ENCODE assay signal across 14 cellular contexts in the genomic region with DNA sequence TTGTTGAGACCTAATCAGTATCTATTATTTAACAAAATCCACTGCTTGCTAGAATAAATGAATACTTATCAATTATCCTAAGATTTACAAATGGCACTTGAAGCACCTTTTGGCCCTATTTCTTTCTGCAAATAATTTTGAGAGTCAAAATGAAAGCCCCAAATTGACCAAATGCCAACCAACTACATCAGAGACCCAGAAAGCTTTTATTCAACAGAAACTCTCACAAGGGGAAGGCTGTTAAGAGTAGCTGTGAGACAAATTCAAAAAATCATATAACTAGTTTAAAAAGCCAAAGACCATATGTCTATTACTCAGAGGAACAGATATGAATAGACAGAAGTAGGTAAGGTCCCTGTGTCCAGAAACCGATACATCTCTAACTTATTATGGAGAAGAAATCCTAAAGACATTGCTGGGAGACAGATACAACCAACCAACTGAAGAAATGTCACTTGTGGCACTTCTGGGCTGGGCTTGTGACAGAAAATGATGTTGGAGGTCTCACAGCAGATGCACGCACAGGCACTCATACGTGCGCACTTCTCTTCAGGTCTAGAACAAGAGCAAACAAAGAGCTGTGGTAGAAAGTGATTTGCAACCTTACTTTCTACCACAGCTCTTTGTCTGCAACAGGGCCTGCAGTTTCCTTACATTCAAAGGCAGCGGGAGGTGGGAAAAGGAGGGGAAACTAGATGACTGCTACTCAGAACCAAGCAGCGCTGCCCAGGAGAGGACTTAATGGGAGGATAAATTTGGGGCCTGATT. TPM values are rescaled to one million over a fixed set of nuclear protein-coding genes. Genes with fewer than 3 reads are reported as not detected.
DNase-seq lines count a peak whose midpoint lies in the region; ATAC-seq and TF ChIP-seq lines count a peak whose summit lies in the region.
"Had no signal": no experiment of that assay in that cellular context is flagged by ENCODE, and none has a peak within 500 bp of the region (broad histone marks: within the 10 kb centered on the region; RNA-seq: fewer than 3 reads in every experiment).

No MANE protein-coding gene starts in this region.

- H3K36me3 ChIP-seq in OCI-LY1 (ENCODE audit: insufficient read depth, low read length) (no peaks in the 10 kb centered on the region), lower lobe of right lung (peaks cover 12% of the 10 kb centered on the region)
- H3K36me3 ChIP-seq: MG63 had no signal

- H3K9me2 ChIP-seq in OCI-LY1 (ENCODE audit: low read depth, low read length) = no peaks in the 10 kb centered on the region

- H3K4me2 ChIP-seq in OCI-LY1 (ENCODE audit: low read length) = peak overlapping the region; percentile 3; the same call in 1 of the 2 replicates

- H3K27me3 Mint-ChIP-seq in stimulated activated memory B cell treated with anti-CD40 and anti-IgM and Interleukin-4, amounts not matched to agents 10 μg/mL and 1 μg/mL and 100 μg/mL, for 72 hours = no peaks in the 10 kb centered on the region
- H3K27me3 Mint-ChIP-seq: activated CD8-positive, alpha-beta memory T cell treated with anti-CD3 and anti-CD28 coated beads, Interleukin-2, amount 10 ng/mL, durations not matched to agents 7 days and 5 days; activated naive CD8-positive, alpha-beta T cell; naive thymus-derived CD8-positive, alpha-beta T cell had no signal

- ATAC-seq in GM19023 (IDR thresholded peaks at IDR 0.05; ENCODE audit: unreplicated experiment) (peak; percentile 41), HG03095 (IDR thresholded peaks at IDR 0.05; ENCODE audit: unreplicated experiment) (peak; percentile 46), lower lobe of right lung (no peak)
- no peak for ATAC-seq in stimulated activated memory B cell treated with anti-CD40 and anti-IgM and Interleukin-4, amounts not matched to agents 10 μg/mL and 1 μg/mL and 100 μg/mL, for 72 hours
- ATAC-seq: activated CD8-positive, alpha-beta memory T cell treated with anti-CD3 and anti-CD28 coated beads, Interleukin-2, amount 10 ng/mL, durations not matched to agents 7 days and 5 days; naive thymus-derived CD8-positive, alpha-beta T cell had no signal

- no peaks in the 10 kb centered on the region for H3K9me3 ChIP-seq in OCI-LY1 (ENCODE audit: low read length)
- no peaks in the 10 kb centered on the region for H3K9me3 ChIP-seq in lower lobe of right lung
- H3K9me3 ChIP-seq: Caco-2, MG63 had no signal

- H3K4me1 ChIP-seq in OCI-LY1 (ENCODE audit: insufficient read depth, low read length, severe bottlenecking) (peaks cover 52% of the 10 kb centered on the region), lower lobe of right lung (peaks cover 6% of the 10 kb centered on the region)
- H3K4me1 ChIP-seq: Caco-2 had no signal

- H3K4me3 ChIP-seq in OCI-LY1 (ENCODE audit: low read depth, low read length, poor library complexity, severe bottlenecking) (no peak overlapping the region), lower lobe of right lung (no peak overlapping the region)
- H3K4me3 ChIP-seq: MG63 had no signal

- H2AFZ ChIP-seq in OCI-LY1 (ENCODE audit: low read length) = no peak overlapping the region

- no peaks in the 10 kb centered on the region for H4K20me1 ChIP-seq in OCI-LY1 (ENCODE audit: insufficient read depth, low read length)

- H3K27me3 ChIP-seq in OCI-LY1 (ENCODE audit: insufficient read depth, low read length) (no peaks in the 10 kb centered on the region), lower lobe of right lung (ENCODE audit: low read depth) (no peaks in the 10 kb centered on the region)
- H3K27me3 ChIP-seq: MG63 had no signal

- DNase-seq in HK-2 (ENCODE audit: unreplicated experiment) (no peak), lower lobe of right lung (no peak), NCI-H1436 treated with DMSO at 0.1 percent for 48 hours (lab: John Stamatoyannopoulos, UW) (no peak)
- DNase-seq: activated CD8-positive, alpha-beta memory T cell treated with anti-CD3 and anti-CD28 coated beads, Interleukin-2, amount 10 ng/mL, durations not matched to agents 7 days and 5 days; Caco-2; MG63; NCI-H748 treated with DMSO at 0.1 percent for 48 hours; SIG-M5 had no signal

- H3K4me1 Mint-ChIP-seq in stimulated activated memory B cell treated with anti-CD40 and anti-IgM and Interleukin-4, amounts not matched to agents 10 μg/mL and 1 μg/mL and 100 μg/mL, for 72 hours = peaks cover 82% of the 10 kb centered on the region

- no peak overlapping the region for H3K4me3 Mint-ChIP-seq in stimulated activated memory B cell treated with anti-CD40 and anti-IgM and Interleukin-4, amounts not matched to agents 10 μg/mL and 1 μg/mL and 100 μg/mL, for 72 hours
- H3K4me3 Mint-ChIP-seq: activated CD8-positive, alpha-beta memory T cell treated with anti-CD3 and anti-CD28 coated beads, Interleukin-2, amount 10 ng/mL, durations not matched to agents 7 days and 5 days; activated naive CD8-positive, alpha-beta T cell; naive thymus-derived CD8-positive, alpha-beta T cell had no signal

- no peak overlapping the region for H3K9ac ChIP-seq in OCI-LY1 (ENCODE audit: low read length)

- peaks cover 13% of the 10 kb centered on the region for H3K36me3 Mint-ChIP-seq in stimulated activated memory B cell treated with anti-CD40 and anti-IgM and Interleukin-4, amounts not matched to agents 10 μg/mL and 1 μg/mL and 100 μg/mL, for 72 hours
- H3K36me3 Mint-ChIP-seq: activated CD8-positive, alpha-beta memory T cell treated with anti-CD3 and anti-CD28 coated beads, Interleukin-2, amount 10 ng/mL, durations not matched to agents 7 days and 5 days had no signal

- H3K27ac Mint-ChIP-seq in stimulated activated memory B cell treated with anti-CD40 and anti-IgM and Interleukin-4, amounts not matched to agents 10 μg/mL and 1 μg/mL and 100 μg/mL, for 72 hours = peak overlapping the region; percentile 88
- H3K27ac Mint-ChIP-seq: activated CD8-positive, alpha-beta memory T cell treated with anti-CD3 and anti-CD28 coated beads, Interleukin-2, amount 10 ng/mL, durations not matched to agents 7 days and 5 days; activated naive CD8-positive, alpha-beta T cell had no signal

- TF ChIP-seq CTCF in OCI-LY1 (IDR thresholded peaks at IDR 0.05; ENCODE audit: low read length) = no peak
- TF ChIP-seq CTCF in lower lobe of right lung (IDR thresholded peaks at IDR 0.05) = no peak

- no peaks in the 10 kb centered on the region for H3K9me3 Mint-ChIP-seq in stimulated activated memory B cell treated with anti-CD40 and anti-IgM and Interleukin-4, amounts not matched to agents 10 μg/mL and 1 μg/mL and 100 μg/mL, for 72 hours
- H3K9me3 Mint-ChIP-seq: naive thymus-derived CD8-positive, alpha-beta T cell had no signal

- no peaks in the 10 kb centered on the region for H3F3A ChIP-seq in OCI-LY1 (ENCODE audit: insufficient read depth, low read length)

- no peaks in the 10 kb centered on the region for H3K79me2 ChIP-seq in OCI-LY1 (ENCODE audit: insufficient read depth, low read length)

- intact Hi-C loops in lower lobe of right lung (cut with DNase I) = no loop called here

- H3K27ac ChIP-seq in OCI-LY1 (ENCODE audit: low read depth, low read length, poor library complexity, severe bottlenecking) (peak overlapping the region; percentile 23), lower lobe of right lung (no peak overlapping the region)

RNA-seq across cellular contexts. Expression of a gene that starts 58.6 kb away (rescaled TPM):
- total RNA-seq in lower lobe of right lung = 3.7 TPM

Comparison
In these comparisons a context has a peak if more than half of its experiments do, and no peak if none do; other contexts are left out.
1. ATAC-seq: peak in GM19023 (single experiment) and HG03095 (single experiment); none in stimulated activated memory B cell treated with anti-CD40 and anti-IgM and Interleukin-4, amounts not matched to agents 10 μg/mL and 1 μg/mL and 100 μg/mL, for 72 hours (single experiment) and lower lobe of right lung (0 of 2).